Comparison of ENCODE assay signal across 18 cellular contexts in the genomic region with DNA sequence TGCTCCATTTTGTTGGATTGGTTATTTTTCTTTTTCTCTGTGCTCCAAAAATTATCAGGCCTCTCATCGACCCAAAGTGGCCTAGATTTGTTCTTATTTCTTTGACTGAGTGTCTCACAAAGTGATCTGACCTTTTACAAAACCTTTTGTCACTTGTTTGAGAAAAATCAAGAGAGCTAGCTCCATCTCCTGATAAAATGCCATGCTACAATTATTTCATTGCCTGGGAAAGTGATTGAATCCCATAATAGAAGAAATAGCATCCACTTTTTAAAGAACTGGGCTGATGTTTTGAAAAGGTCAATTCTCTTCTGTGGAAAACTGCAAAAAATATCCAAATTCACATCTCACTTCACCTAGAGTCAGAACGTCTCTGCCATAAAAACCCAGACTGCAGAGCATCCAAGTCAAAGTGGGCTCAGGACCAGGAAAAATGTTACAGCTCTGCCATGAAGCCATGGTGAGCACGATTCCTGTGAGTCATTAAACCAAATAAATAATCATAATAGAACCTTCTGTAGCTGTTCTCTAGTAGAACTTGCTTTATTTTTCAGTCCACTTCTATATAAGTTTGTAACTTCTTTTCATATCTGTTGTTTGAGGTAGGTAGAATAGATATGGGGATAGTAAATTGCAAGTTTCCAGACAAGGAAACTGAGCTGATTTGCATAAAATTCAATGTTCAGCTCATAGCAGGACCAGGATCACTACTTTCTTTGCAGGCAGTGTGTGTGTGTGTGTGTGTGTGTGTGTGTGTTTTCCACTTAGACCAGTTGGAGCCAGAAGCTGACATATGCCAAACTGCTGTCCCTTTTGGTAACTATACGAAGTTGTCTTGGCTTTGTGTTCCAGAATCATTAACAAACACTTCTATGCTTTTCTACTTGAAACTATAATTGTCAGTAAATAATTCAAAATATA.
DNase-seq lines count a peak whose midpoint lies in the region; ATAC-seq and TF ChIP-seq lines count a peak whose summit lies in the region.
"Had no signal": no experiment of that assay in that cellular context is flagged by ENCODE, and none has a peak within 500 bp of the region (broad histone marks: within the 10 kb centered on the region; RNA-seq: fewer than 3 reads in every experiment).

No MANE protein-coding gene starts in this region.

- no peak overlapping the region for H3K4me3 ChIP-seq in MG63
- H3K4me3 ChIP-seq in choroid plexus epithelial cell (ENCODE audit: low read depth, low read length): no peak overlapping the region
- H3K4me3 ChIP-seq: GM23338, uterus had no signal

- peak; percentile 64 for DNase-seq in AG08396 (ENCODE audit: low spot score)
- DNase-seq in MG63: peak; percentile 74
- DNase-seq in choroid plexus epithelial cell (ENCODE audit: low read depth): peak; percentile 51
- peak; percentile 72 to 89 for DNase-seq in lung microvascular endothelial cell (ENCODE audit: low read depth in 2 of 2)
- no peak for DNase-seq in G401 (ENCODE audit: low spot score)
- no peak for DNase-seq in caudate nucleus (lab: John Stamatoyannopoulos, UW)
- DNase-seq: activated naive CD4-positive, alpha-beta T cell treated with anti-CD3 and anti-CD28 coated beads for 36 hours; DMS 273 treated with DMSO at 0.1 percent for 48 hours; erythroblast; nephron progenitor cell; OCI-M1; stimulated activated CD4-positive, alpha-beta T cell treated with anti-CD3 and anti-CD28 coated beads, Interleukin-4, amount 100 ng/mL, for 4 hours; SW 1271; uterus had no signal

- no peak overlapping the region for H3K27ac ChIP-seq in caudate nucleus (ENCODE audit: low read depth, low read length)
- H3K27ac ChIP-seq: uterus had no signal

- TF ChIP-seq CTCF in choroid plexus epithelial cell (conservative IDR thresholded peaks at IDR 0.05; ENCODE audit: low read depth, low read length): no peak

- H3K36me3 ChIP-seq in MG63: no peaks in the 10 kb centered on the region
- H3K36me3 ChIP-seq: uterus had no signal

- no peaks in the 10 kb centered on the region; the same call in 1 of the 2 replicates for H3K9me3 ChIP-seq in MG63
- H3K9me3 ChIP-seq: uterus had no signal

- in situ Hi-C loops in G401 (cut with HindIII; ENCODE audit: low sequenced_read_pairs): no loop called here

- H3K27me3 ChIP-seq in MG63: no peaks in the 10 kb centered on the region
- H3K27me3 ChIP-seq: uterus had no signal

- ATAC-seq in GM21423 (IDR thresholded peaks at IDR 0.05; ENCODE audit: unreplicated experiment) (no peak), HG03565 (IDR thresholded peaks at IDR 0.05; ENCODE audit: unreplicated experiment) (no peak)
- ATAC-seq: GM23338, sciatic nerve had no signal

Comparison
In these comparisons a context has a peak if more than half of its experiments do, and no peak if none do; other contexts are left out.
1. DNase-seq: peak in AG08396 (single experiment), MG63 (single experiment), choroid plexus epithelial cell (single experiment) and lung microvascular endothelial cell (2 of 2); none in G401 (single experiment) and caudate nucleus (0 of 61).